20 cellular contexts compared by ENCODE assay signal in the genomic region with DNA sequence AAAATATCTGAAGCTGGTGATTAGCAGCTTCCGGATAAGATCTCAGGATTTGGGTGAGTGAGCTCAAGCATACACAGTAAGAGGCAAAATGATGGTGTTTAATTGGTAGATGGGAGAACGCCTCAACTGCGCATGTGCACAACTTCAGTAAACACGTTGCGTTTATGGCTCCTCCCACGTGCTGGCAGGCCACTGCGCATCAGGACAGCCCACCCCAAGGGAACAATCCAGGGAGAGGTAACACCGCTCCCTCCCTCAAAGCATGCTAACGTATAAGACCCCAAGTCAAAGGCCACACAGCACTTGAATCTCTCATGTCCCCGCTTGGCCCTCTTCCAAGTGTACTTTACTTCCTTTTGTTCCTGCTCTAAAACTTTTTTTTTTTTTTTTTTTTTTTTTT.
"Had no signal": no experiment of that assay in that cellular context is flagged by ENCODE, and none has a peak within 500 bp of the region (broad histone marks: within the 10 kb centered on the region; RNA-seq: fewer than 3 reads in every experiment).

No MANE protein-coding gene starts in this region.

- H3K9me3 Mint-ChIP-seq: natural killer cell; neural crest cell; stimulated activated effector memory CD8-positive, alpha-beta T cell treated with anti-CD3 and anti-CD28 coated beads, Interleukin-12 subunit alpha, Interleukin-12 subunit beta, amount 100 ng/mL, for 72 hours; stimulated activated naive CD8-positive, alpha-beta T cell treated with anti-CD3 and anti-CD28 coated beads, Interleukin-15, Interleukin-2, amounts not matched to agents 100 ng/mL and 50 ng/mL, for 24 hours; type B pancreatic cell had no signal

- DNase-seq: esophagus squamous epithelium; foreskin fibroblast; glutamatergic neuron; islet precursor cell; mammary epithelial cell; mucosa of descending colon; natural killer cell; nucleus accumbens; ovary; stimulated activated CD4-positive, alpha-beta T cell treated with anti-CD3 and anti-CD28 coated beads, Interleukin-2, amount 100 ng/mL, for 48 hours; stimulated activated CD8-positive, alpha-beta memory T cell treated with anti-CD3 and anti-CD28 coated beads, Interleukin-4, amount 100 ng/mL, for 48 hours; uterus had no signal

- H3K4me3 ChIP-seq: esophagus squamous epithelium, gastroesophageal sphincter, mucosa of descending colon, ovary, smooth muscle cell, uterus had no signal

- H3K36me3 ChIP-seq: esophagus squamous epithelium, gastroesophageal sphincter, ovary, uterus had no signal

- ATAC-seq: gastroesophageal sphincter; left lobe of liver; mucosa of descending colon; natural killer cell; right cardiac atrium; stimulated activated effector memory CD8-positive, alpha-beta T cell treated with anti-CD3 and anti-CD28 coated beads, Interleukin-12 subunit alpha, Interleukin-12 subunit beta, amount 100 ng/mL, for 72 hours had no signal

- H3K9me3 ChIP-seq: esophagus squamous epithelium, mucosa of descending colon, ovary, uterus had no signal

- H3K27me3 ChIP-seq: esophagus squamous epithelium, gastroesophageal sphincter, ovary, uterus had no signal

- H3K27ac ChIP-seq: esophagus squamous epithelium, gastroesophageal sphincter, ovary had no signal

- H3K4me3 Mint-ChIP-seq: natural killer cell; neural crest cell; stimulated activated effector memory CD8-positive, alpha-beta T cell treated with anti-CD3 and anti-CD28 coated beads, Interleukin-12 subunit alpha, Interleukin-12 subunit beta, amount 100 ng/mL, for 72 hours; stimulated activated naive CD8-positive, alpha-beta T cell treated with anti-CD3 and anti-CD28 coated beads, Interleukin-15, Interleukin-2, amounts not matched to agents 100 ng/mL and 50 ng/mL, for 24 hours; type B pancreatic cell had no signal

- H3K27me3 Mint-ChIP-seq: stimulated activated naive CD8-positive, alpha-beta T cell treated with anti-CD3 and anti-CD28 coated beads, Interleukin-15, Interleukin-2, amounts not matched to agents 100 ng/mL and 50 ng/mL, for 24 hours; type B pancreatic cell had no signal

- H3K27ac Mint-ChIP-seq: natural killer cell; stimulated activated effector memory CD8-positive, alpha-beta T cell treated with anti-CD3 and anti-CD28 coated beads, Interleukin-12 subunit alpha, Interleukin-12 subunit beta, amount 100 ng/mL, for 72 hours; stimulated activated naive CD8-positive, alpha-beta T cell treated with anti-CD3 and anti-CD28 coated beads, Interleukin-15, Interleukin-2, amounts not matched to agents 100 ng/mL and 50 ng/mL, for 24 hours had no signal

- H3K4me1 ChIP-seq: uterus had no signal

- H3K4me2 ChIP-seq: smooth muscle cell had no signal

- H3K36me3 Mint-ChIP-seq: natural killer cell; stimulated activated effector memory CD8-positive, alpha-beta T cell treated with anti-CD3 and anti-CD28 coated beads, Interleukin-12 subunit alpha, Interleukin-12 subunit beta, amount 100 ng/mL, for 72 hours; type B pancreatic cell had no signal
